ENCODE assay signal across 21 cellular contexts in genomic region chrX:135888230-135888629, GRCh38. TPM values are rescaled to one million over a fixed set of nuclear protein-coding genes. Genes with fewer than 3 reads are reported as not detected.
"Had no signal": no experiment of that assay in that cellular context is flagged by ENCODE, and none has a peak within 500 bp of the region (broad histone marks: within the 10 kb centered on the region; RNA-seq: fewer than 3 reads in every experiment).

No MANE protein-coding gene starts in this region.

RNA-seq across cellular contexts. Expression of gene CT45A10, which starts 5.0 kb away (rescaled TPM):
- total RNA-seq: naive thymus-derived CD4-positive, alpha-beta T cell; natural killer cell; occipital lobe; osteoblast; pancreas; progenitor cell of endocrine pancreas; psoas muscle; renal cortical epithelial cell; right cardiac atrium; right lobe of liver; smooth muscle cell; stomach; subcutaneous adipose tissue; temporal lobe; thoracic aorta; thyroid gland; tibial nerve; upper lobe of left lung; ureter; vagina had no signal
- polyA plus RNA-seq: naive thymus-derived CD4-positive, alpha-beta T cell; neural cell; pancreas; psoas muscle; right cardiac atrium; smooth muscle cell; stomach had no signal

RNA-seq across cellular contexts. Expression of gene SAGE1, which starts 5.3 kb away (rescaled TPM):
- total RNA-seq: naive thymus-derived CD4-positive, alpha-beta T cell; natural killer cell; occipital lobe; osteoblast; progenitor cell of endocrine pancreas; psoas muscle; renal cortical epithelial cell; right cardiac atrium; right lobe of liver; smooth muscle cell; stomach; subcutaneous adipose tissue; temporal lobe; thoracic aorta; thyroid gland; tibial nerve; ureter; vagina had no signal
- polyA plus RNA-seq: naive thymus-derived CD4-positive, alpha-beta T cell; neural cell; pancreas; psoas muscle; right cardiac atrium; smooth muscle cell; stomach had no signal

RNA-seq across cellular contexts. Expression of gene CT45A9, which starts 16.6 kb away (rescaled TPM):
- total RNA-seq: naive thymus-derived CD4-positive, alpha-beta T cell; natural killer cell; occipital lobe; osteoblast; pancreas; progenitor cell of endocrine pancreas; psoas muscle; renal cortical epithelial cell; right cardiac atrium; right lobe of liver; smooth muscle cell; stomach; subcutaneous adipose tissue; temporal lobe; thoracic aorta; thyroid gland; tibial nerve; upper lobe of left lung; ureter; vagina had no signal
- polyA plus RNA-seq: naive thymus-derived CD4-positive, alpha-beta T cell; neural cell; pancreas; psoas muscle; right cardiac atrium; smooth muscle cell; stomach had no signal

RNA-seq across cellular contexts. Expression of gene CT45A8, which starts 33.9 kb away (rescaled TPM):
- total RNA-seq: naive thymus-derived CD4-positive, alpha-beta T cell; natural killer cell; occipital lobe; osteoblast; pancreas; progenitor cell of endocrine pancreas; psoas muscle; renal cortical epithelial cell; right cardiac atrium; right lobe of liver; smooth muscle cell; stomach; subcutaneous adipose tissue; temporal lobe; thoracic aorta; thyroid gland; tibial nerve; upper lobe of left lung; ureter; vagina had no signal
- polyA plus RNA-seq: naive thymus-derived CD4-positive, alpha-beta T cell; neural cell; pancreas; psoas muscle; right cardiac atrium; smooth muscle cell; stomach had no signal

RNA-seq across cellular contexts. Expression of gene CT45A7, which starts 51.1 kb away (rescaled TPM):
- total RNA-seq: naive thymus-derived CD4-positive, alpha-beta T cell; natural killer cell; occipital lobe; osteoblast; pancreas; progenitor cell of endocrine pancreas; psoas muscle; renal cortical epithelial cell; right cardiac atrium; right lobe of liver; smooth muscle cell; stomach; subcutaneous adipose tissue; temporal lobe; thoracic aorta; thyroid gland; tibial nerve; upper lobe of left lung; ureter; vagina had no signal
- polyA plus RNA-seq: naive thymus-derived CD4-positive, alpha-beta T cell; neural cell; pancreas; psoas muscle; right cardiac atrium; smooth muscle cell; stomach had no signal
